ENCODE assay signal across 1 cellular context in the genomic region with DNA sequence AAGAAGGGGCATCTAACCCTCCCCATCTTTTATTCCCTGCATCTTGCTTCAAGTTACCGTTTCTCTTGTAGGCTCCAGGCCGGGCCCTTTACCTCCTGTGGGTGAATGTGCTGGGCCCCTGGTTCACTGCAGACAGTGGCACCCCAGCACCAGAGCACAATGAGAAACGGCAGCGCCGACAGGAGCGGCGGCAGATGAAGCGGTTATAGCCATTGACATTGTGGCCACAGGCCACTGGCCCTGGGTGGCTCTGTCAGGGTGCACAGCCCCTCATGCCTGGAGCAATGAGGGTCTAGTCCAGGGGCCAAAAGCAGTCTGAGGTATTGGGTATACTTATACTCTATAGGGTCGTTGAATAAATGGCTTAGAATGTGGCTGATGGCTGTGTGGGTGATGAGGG.
TF ChIP-seq lines count a peak whose summit lies in the region.

No MANE protein-coding gene starts in this region.

TF ChIP-seq in GM12878, 131 proteins besides CTCF, POLR2A, EP300 and RAD21:
- no peak for TF ChIP-seq CHD1 (IDR thresholded peaks at IDR 0.05; ENCODE audit: low read depth, low read length)
- TF ChIP-seq ZNF217 (IDR thresholded peaks at IDR 0.05), result no peak
- 0 out of 2 replicates have a peak, but pooled peaks have one; percentile 9 for TF ChIP-seq POLR2AphosphoS5 (IDR thresholded peaks at IDR 0.05; ENCODE audit: low read length)
- TF ChIP-seq ESRRA (IDR thresholded peaks at IDR 0.05; ENCODE audit: low read length), result no peak
- TF ChIP-seq CEBPZ (IDR thresholded peaks at IDR 0.05; ENCODE audit: low read depth, low read length), result no peak
- TF ChIP-seq JUND (IDR thresholded peaks at IDR 0.05; ENCODE audit: low read depth, low read length), result no peak
- no peak for TF ChIP-seq KAT2A (conservative IDR thresholded peaks at IDR 0.05; ENCODE audit: control insufficient read depth, low read depth, low read length)
- no peak for TF ChIP-seq ETV6 (conservative IDR thresholded peaks at IDR 0.05 in 1 of 2, IDR thresholded peaks at IDR 0.05 in 1 of 2; ENCODE audit: borderline replicate concordance in 1 of 2, low read depth in 1 of 2)
- no peak for TF ChIP-seq BMI1 (IDR thresholded peaks at IDR 0.05; ENCODE audit: borderline replicate concordance)
- no peak for TF ChIP-seq ASH2L (IDR thresholded peaks at IDR 0.05; ENCODE audit: borderline replicate concordance, low read depth)
- no peak for TF ChIP-seq IRF3 (IDR thresholded peaks at IDR 0.05)
- TF ChIP-seq BCLAF1 (IDR thresholded peaks at IDR 0.05), result no peak
- no peak for TF ChIP-seq ZNF384 (IDR thresholded peaks at IDR 0.05; ENCODE audit: borderline replicate concordance, low read depth, low read length)
- 0 out of 2 replicates have a peak, but pooled peaks have one; percentile 10 for TF ChIP-seq POLR2AphosphoS2 (IDR thresholded peaks at IDR 0.05; ENCODE audit: low read depth, low read length)
- no peak for TF ChIP-seq ZSCAN29 (IDR thresholded peaks at IDR 0.05)
- no peak for TF ChIP-seq KDM1A (IDR thresholded peaks at IDR 0.05; ENCODE audit: borderline replicate concordance)
- TF ChIP-seq CEBPB (IDR thresholded peaks at IDR 0.05; ENCODE audit: borderline replicate concordance in 1 of 2, low read depth in 2 of 2, low read length in 2 of 2), result no peak
- TF ChIP-seq E2F4 (IDR thresholded peaks at IDR 0.05; ENCODE audit: low read depth, low read length), result no peak
